In the genomic region with DNA sequence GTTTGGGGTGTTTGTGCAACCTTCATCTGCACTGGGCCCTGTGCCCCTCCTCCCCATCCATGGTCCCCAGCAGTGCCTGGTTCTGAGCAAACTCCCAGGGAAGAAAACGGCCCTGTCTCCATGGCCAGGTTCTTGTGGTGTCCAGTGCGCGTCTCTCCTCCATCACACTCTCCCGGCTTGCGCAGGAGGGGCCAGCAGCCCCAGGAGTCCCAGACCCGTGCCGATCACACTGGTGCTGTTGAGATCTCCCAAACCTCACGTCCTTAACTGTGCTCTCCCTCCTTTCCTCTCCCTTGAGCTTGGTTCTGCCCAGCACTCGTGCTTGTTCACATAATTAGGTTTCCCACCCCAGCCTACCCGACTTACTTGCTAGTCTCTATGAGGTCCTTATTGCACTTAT, we compare ENCODE assay signal across 25 cellular contexts. TPM values are rescaled to one million over a fixed set of nuclear protein-coding genes. Genes with fewer than 3 reads are reported as not detected.
A peak's percentile ranks its signal among the peaks of the same experiment; 100 is the strongest.
DNase-seq lines count a peak whose midpoint lies in the region; ATAC-seq and TF ChIP-seq lines count a peak whose summit lies in the region.
"Had no signal": no experiment of that assay in that cellular context is flagged by ENCODE, and none has a peak within 500 bp of the region (broad histone marks: within the 10 kb centered on the region; RNA-seq: fewer than 3 reads in every experiment).

No MANE protein-coding gene starts in this region.

- H2BK120ac ChIP-seq in mesenchymal stem cell (ENCODE audit: low read depth, low read length) = no peak overlapping the region

- H3K27ac ChIP-seq in mesenchymal stem cell (ENCODE audit: low read length, poor library complexity, severe bottlenecking) (no peak overlapping the region), tibial nerve (peak overlapping the region in 3 of 4 donors; percentile 24 to 79 (median 78)), coronary artery (peak overlapping the region in 1 of 2 donors; percentile 6)
- H3K27ac ChIP-seq: prostate gland, SK-N-MC had no signal

- peaks cover 44% of the 10 kb centered on the region for H3K4me1 Mint-ChIP-seq in activated naive CD4-positive, alpha-beta T cell treated with anti-CD3 and anti-CD28 coated beads, Interleukin-2, amount 50 U/mL, for 24 hours
- H3K4me1 Mint-ChIP-seq in activated naive CD4-positive, alpha-beta T cell treated with anti-CD3 and anti-CD28 coated beads, Interleukin-2, amount 10 ng/mL, durations not matched to agents 7 days and 5 days = peaks cover 51% of the 10 kb centered on the region
- H3K4me1 Mint-ChIP-seq in WTC11 = no peaks in the 10 kb centered on the region
- H3K4me1 Mint-ChIP-seq: nephron had no signal

- no peak for TF ChIP-seq EP300 in tibial nerve (IDR thresholded peaks at IDR 0.05)

- TF ChIP-seq POLR2A in tibial nerve (IDR thresholded peaks at IDR 0.05) = no peak

- H3K14ac ChIP-seq in mesenchymal stem cell (ENCODE audit: low read length in 2 of 2) = no peak overlapping the region

- H3K79me1 ChIP-seq in mesenchymal stem cell (replicated peaks; ENCODE audit: low read length, poor library complexity, severe bottlenecking) = peaks cover 33% of the 10 kb centered on the region

- peaks cover 16% of the 10 kb centered on the region for H3K36me3 Mint-ChIP-seq in activated naive CD4-positive, alpha-beta T cell treated with anti-CD3 and anti-CD28 coated beads, Interleukin-2, amount 50 U/mL, for 24 hours
- peaks cover 66% of the 10 kb centered on the region for H3K36me3 Mint-ChIP-seq in activated naive CD4-positive, alpha-beta T cell treated with anti-CD3 and anti-CD28 coated beads, Interleukin-2, amount 10 ng/mL, durations not matched to agents 7 days and 5 days
- peaks cover 61% of the 10 kb centered on the region for H3K36me3 Mint-ChIP-seq in WTC11

- H3K4me1 ChIP-seq in mesenchymal stem cell (ENCODE audit: control insufficient read depth, insufficient read depth, low read depth, low read length) = no peaks in the 10 kb centered on the region
- peaks cover 0 to 26% (median 9%) of the 10 kb centered on the region in 4 donors for H3K4me1 ChIP-seq in tibial nerve
- H3K4me1 ChIP-seq: prostate gland had no signal

- no peak for ATAC-seq in WTC11
- ATAC-seq: CD8-positive, alpha-beta T cell had no signal

- no peak overlapping the region for H3K4me3 ChIP-seq in mesenchymal stem cell (ENCODE audit: insufficient read depth in 1 of 2, low read depth in 1 of 2, low read length in 2 of 2)
- H3K4me3 ChIP-seq in tibial nerve = no peak overlapping the region
- no peak overlapping the region for H3K4me3 ChIP-seq in coronary artery
- H3K4me3 ChIP-seq: MG63, prostate gland, SK-N-MC, skin epidermis had no signal

- H4K8ac ChIP-seq in mesenchymal stem cell (ENCODE audit: low read length) = no peak overlapping the region

- H3K9me3 ChIP-seq in mesenchymal stem cell (ENCODE audit: control insufficient read depth, low read length) (no peaks in the 10 kb centered on the region), tibial nerve (no peaks in the 10 kb centered on the region)
- H3K9me3 ChIP-seq: MG63, prostate gland had no signal

- no peak overlapping the region for H2BK12ac ChIP-seq in mesenchymal stem cell (ENCODE audit: low read length in 2 of 2)

- TF ChIP-seq CTCF in WTC11 (IDR thresholded peaks at IDR 0.05) (no peak), tibial nerve (IDR thresholded peaks at IDR 0.05) (no peak), coronary artery (IDR thresholded peaks at IDR 0.05) (no peak)

- H3K18ac ChIP-seq in mesenchymal stem cell (ENCODE audit: low read depth in 1 of 2, low read length in 2 of 2) = no peak overlapping the region

- H3K36me3 ChIP-seq in mesenchymal stem cell (ENCODE audit: control insufficient read depth in 1 of 2, insufficient read depth in 2 of 2, low read depth in 1 of 2, low read length in 2 of 2) (peaks cover 61 to 73% of the 10 kb centered on the region in 2 experiments), tibial nerve (peaks cover 0 to 73% (median 53%) of the 10 kb centered on the region in 3 donors)

- WGBS in mesenchymal stem cell = 95% methylated on average over 10 of the region's 10 CpGs
- 84 to 94% methylated on average over 10 of the region's 10 CpGs for WGBS in tibial nerve, 2 donors

- peak overlapping the region; percentile 55 for H3K27ac Mint-ChIP-seq in activated naive CD4-positive, alpha-beta T cell treated with anti-CD3 and anti-CD28 coated beads, Interleukin-2, amount 50 U/mL, for 24 hours
- no peak overlapping the region for H3K27ac Mint-ChIP-seq in activated naive CD4-positive, alpha-beta T cell treated with anti-CD3 and anti-CD28 coated beads, Interleukin-2, amount 10 ng/mL, durations not matched to agents 7 days and 5 days
- H3K27ac Mint-ChIP-seq in WTC11 = peak overlapping the region; percentile 27; the same call in 1 of the 2 replicates
- H3K27ac Mint-ChIP-seq: CD8-positive, alpha-beta T cell had no signal

- H3K27me3 Mint-ChIP-seq in activated naive CD4-positive, alpha-beta T cell treated with anti-CD3 and anti-CD28 coated beads, Interleukin-2, amount 50 U/mL, for 24 hours = no peaks in the 10 kb centered on the region
- H3K27me3 Mint-ChIP-seq in activated naive CD4-positive, alpha-beta T cell treated with anti-CD3 and anti-CD28 coated beads, Interleukin-2, amount 10 ng/mL, durations not matched to agents 7 days and 5 days = no peaks in the 10 kb centered on the region
- peaks cover 5% of the 10 kb centered on the region for H3K27me3 Mint-ChIP-seq in WTC11 (ENCODE audit: low read depth)

- CTCF ChIA-PET in activated naive CD4-positive, alpha-beta T cell treated with anti-CD3 and anti-CD28 coated beads, Interleukin-2, amount 10 ng/mL, durations not matched to agents 7 days and 5 days (lab: Charles Lee) = no interaction called here
- CTCF ChIA-PET in WTC11 (lab: Charles Lee) = interaction anchor here (1.0 kb wide), 1 partner anchor 174 kb away, joined by 3 read pairs; no protein-coding TSS in a partner anchor

- H3K4me3 Mint-ChIP-seq in activated naive CD4-positive, alpha-beta T cell treated with anti-CD3 and anti-CD28 coated beads, Interleukin-2, amount 50 U/mL, for 24 hours = no peak overlapping the region
- no peak overlapping the region for H3K4me3 Mint-ChIP-seq in activated naive CD4-positive, alpha-beta T cell treated with anti-CD3 and anti-CD28 coated beads, Interleukin-2, amount 10 ng/mL, durations not matched to agents 7 days and 5 days
- no peak overlapping the region for H3K4me3 Mint-ChIP-seq in WTC11
- H3K4me3 Mint-ChIP-seq: CD8-positive, alpha-beta T cell; nephron had no signal

- POLR2A ChIA-PET in WTC11 (lab: Charles Lee) = no interaction called here

- no peak for DNase-seq in activated naive CD4-positive, alpha-beta T cell treated with anti-CD3 and anti-CD28 coated beads, Interleukin-2, amount 10 ng/mL, durations not matched to agents 7 days and 5 days
- no peak for DNase-seq in WTC11 (ENCODE audit: low spot score)
- DNase-seq in mesenchymal stem cell = no peak
- no peak for DNase-seq in tibial nerve (ENCODE audit: low spot score in 2 of 2)
- DNase-seq in activated CD4-positive, CD25-positive, alpha-beta regulatory T cell (lab: John Stamatoyannopoulos, UW) = no peak
- DNase-seq in ecto neural progenitor cell (ENCODE audit: low spot score) = no peak
- DNase-seq in coronary artery (ENCODE audit: low spot score) = no peak
- DNase-seq: ACHN; activated CD4-positive, CD25-positive, alpha-beta regulatory T cell treated with anti-CD3 and anti-CD28 coated beads, Interleukin-2, amount 50 U/mL, for 72 hours; activated gamma-delta T cell treated with Interleukin-2 at 50 U/mL for 16 hours; anterior cingulate cortex; caudate nucleus; CD8-positive, alpha-beta T cell; GDM1; mesendoderm; MG63; NCI-H1436; NCI-H524; stimulated activated CD4-positive, alpha-beta T cell treated with anti-CD3 and anti-CD28 coated beads, Interleukin-2, amount 100 ng/mL, for 48 hours; T-helper 9 cell had no signal

- no peak overlapping the region for H4K91ac ChIP-seq in mesenchymal stem cell (ENCODE audit: low read length)

- H2BK15ac ChIP-seq in mesenchymal stem cell (ENCODE audit: low read depth, poor library complexity, severe bottlenecking) = peak overlapping the region; percentile 3

- no peaks in the 10 kb centered on the region for H3K9me3 Mint-ChIP-seq in activated naive CD4-positive, alpha-beta T cell treated with anti-CD3 and anti-CD28 coated beads, Interleukin-2, amount 50 U/mL, for 24 hours
- H3K9me3 Mint-ChIP-seq in activated naive CD4-positive, alpha-beta T cell treated with anti-CD3 and anti-CD28 coated beads, Interleukin-2, amount 10 ng/mL, durations not matched to agents 7 days and 5 days = no peaks in the 10 kb centered on the region
- H3K9me3 Mint-ChIP-seq in WTC11 = no peaks in the 10 kb centered on the region
- H3K9me3 Mint-ChIP-seq: CD8-positive, alpha-beta T cell; nephron had no signal

- H3K23ac ChIP-seq in mesenchymal stem cell (ENCODE audit: low read length in 2 of 2) = no peak overlapping the region

- no peak overlapping the region for H2BK5ac ChIP-seq in mesenchymal stem cell (ENCODE audit: low read depth, low read length, poor library complexity, severe bottlenecking)

- no peak overlapping the region for H2AK5ac ChIP-seq in mesenchymal stem cell (ENCODE audit: low read length, severe bottlenecking)

- H3K4me2 ChIP-seq in mesenchymal stem cell (ENCODE audit: low read length, poor library complexity, severe bottlenecking) = no peak overlapping the region

- no peak overlapping the region for H3K4ac ChIP-seq in mesenchymal stem cell (ENCODE audit: low read depth in 1 of 2, low read length in 2 of 2)

- no peak overlapping the region for H2AFZ ChIP-seq in mesenchymal stem cell (ENCODE audit: low read depth, low read length)

- H3K9ac ChIP-seq in mesenchymal stem cell (ENCODE audit: low read length) = no peak overlapping the region

- no peaks in the 10 kb centered on the region for H3K27me3 ChIP-seq in mesenchymal stem cell (ENCODE audit: control insufficient read depth in 1 of 2, insufficient read depth in 1 of 2, low read length in 2 of 2)
- H3K27me3 ChIP-seq in tibial nerve = no peaks in the 10 kb centered on the region
- H3K27me3 ChIP-seq: MG63 had no signal

TF ChIP-seq in WTC11, 78 proteins besides CTCF, POLR2A, EP300 and RAD21 (continues in another document):
- TF ChIP-seq, protein P1, sequence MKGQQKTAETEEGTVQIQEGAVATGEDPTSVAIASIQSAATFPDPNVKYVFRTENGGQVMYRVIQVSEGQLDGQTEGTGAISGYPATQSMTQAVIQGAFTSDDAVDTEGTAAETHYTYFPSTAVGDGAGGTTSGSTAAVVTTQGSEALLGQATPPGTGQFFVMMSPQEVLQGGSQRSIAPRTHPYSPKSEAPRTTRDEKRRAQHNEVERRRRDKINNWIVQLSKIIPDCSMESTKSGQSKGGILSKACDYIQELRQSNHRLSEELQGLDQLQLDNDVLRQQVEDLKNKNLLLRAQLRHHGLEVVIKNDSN (CRISPR knock-in tag; IDR thresholded peaks at IDR 0.05) = no peak

RNA-seq across cellular contexts. Expression of a gene that starts 10.9 kb away (rescaled TPM):
- total RNA-seq in WTC11 (2021) (59.4 to 68.1 TPM (median 61.4 TPM) in 3 replicates), tibial nerve (100 to 1,000 TPM in 1 of 4 donors, 10 to 100 TPM in 3; 46.0 to 134 (median 65.4) TPM)
- 26.9 TPM for polyA plus RNA-seq in mesenchymal stem cell (2013, experiment 1 of 2)
- 25.8 TPM for polyA plus RNA-seq in mesenchymal stem cell (2013, experiment 2 of 2)

RNA-seq across cellular contexts. Expression of a gene that starts 33.8 kb away (rescaled TPM):
- total RNA-seq in WTC11 (2021) = 36.8 to 55.5 TPM (median 42.4 TPM) in 3 replicates
- polyA plus RNA-seq in mesenchymal stem cell (2013, experiment 1 of 2) = 27.5 TPM
- polyA plus RNA-seq in mesenchymal stem cell (2013, experiment 2 of 2) = 27.7 TPM
- total RNA-seq in tibial nerve = 100 to 1,000 TPM in 1 of 4 donors, 10 to 100 TPM in 3; 46.8 to 158 (median 69.5) TPM

RNA-seq across cellular contexts. Expression of a gene that starts 48.0 kb away (rescaled TPM):
- total RNA-seq in WTC11 (2021) (34.8 to 43.4 TPM (median 42.3 TPM) in 3 replicates), tibial nerve (10 to 100 TPM; 28.5 to 51.6 (median 43.1) TPM)
- polyA plus RNA-seq in mesenchymal stem cell (2013, experiment 1 of 2) = 71.0 TPM
- 71.6 TPM for polyA plus RNA-seq in mesenchymal stem cell (2013, experiment 2 of 2)
